Comparison of ENCODE assay signal across 20 cellular contexts in genomic region chr11:133230446-133230845, GRCh38.
DNase-seq lines count a peak whose midpoint lies in the region; ATAC-seq and FAIRE-seq lines count a peak whose summit lies in the region.
"Had no signal": no experiment of that assay in that cellular context is flagged by ENCODE, and none has a peak within 500 bp of the region (broad histone marks: within the 10 kb centered on the region; RNA-seq: fewer than 3 reads in every experiment).

No MANE protein-coding gene starts in this region.

- no peaks in the 10 kb centered on the region for H3K9me3 ChIP-seq in small intestine (ENCODE audit: control insufficient read depth, low read depth)
- H3K9me3 ChIP-seq: BLaER1, HAP-1 had no signal

- no peak overlapping the region for H3K27ac ChIP-seq in small intestine (ENCODE audit: low read depth in 1 of 2, low read length in 1 of 2)
- H3K27ac ChIP-seq: BLaER1 had no signal

- H3K4me3 ChIP-seq in small intestine (ENCODE audit: low read depth in 1 of 2, low read length in 2 of 2), result no peak overlapping the region
- H3K4me3 ChIP-seq: BLaER1, HAP-1 had no signal

- intact Hi-C loops in left colon (cut with DNase I, micrococcal nuclease), result no loop called here
- intact Hi-C loops in posterior cingulate gyrus (cut with DNase I), result no loop called here

- H3K36me3 ChIP-seq in small intestine (ENCODE audit: control insufficient read depth in 2 of 2, insufficient read depth in 2 of 2, low read length in 2 of 2), result no peaks in the 10 kb centered on the region
- H3K36me3 ChIP-seq: BLaER1, HAP-1 had no signal

- peak; percentile 33 for DNase-seq in Daoy (ENCODE audit: low read depth)
- peak; percentile 3 for DNase-seq in SW480 (ENCODE audit: low spot score)
- peak in 1 of 2 donors; percentile 34 for DNase-seq in left colon
- peak; percentile 75 for DNase-seq in small intestine
- DNase-seq in activated naive CD4-positive, alpha-beta T cell (lab: John Stamatoyannopoulos, UW), result no peak
- no peak for DNase-seq in posterior cingulate gyrus
- no peak for DNase-seq in activated CD8-positive, alpha-beta memory T cell treated with anti-CD3 and anti-CD28 coated beads, Interleukin-2, amount 50 U/mL, for 4 hours
- DNase-seq: 8988T; Calu3; CD4-positive, alpha-beta memory T cell; DMS79 treated with DMSO at 0.1 percent for 48 hours; EL; GDM1; KBM-7 had no signal

- H3K27me3 ChIP-seq in small intestine (ENCODE audit: control insufficient read depth in 2 of 2, insufficient read depth in 2 of 2, low read length in 2 of 2), result peaks cover 0 to 2% of the 10 kb centered on the region in 2 donors
- H3K27me3 ChIP-seq: BLaER1 had no signal

- 28 to 71% (median 40%) methylated on average over 5 of the region's 5 CpGs for WGBS in small intestine, 3 donors

- ATAC-seq in left colon, result peak; percentile 72
- ATAC-seq in GM21723 (IDR thresholded peaks at IDR 0.05; ENCODE audit: unreplicated experiment), result no peak
- ATAC-seq: HepG2 had no signal

- no peaks in the 10 kb centered on the region for H3K4me1 ChIP-seq in small intestine (ENCODE audit: control insufficient read depth in 2 of 2, insufficient read depth in 1 of 2, low read depth in 1 of 2, low read length in 1 of 2)
- H3K4me1 ChIP-seq: BLaER1, HAP-1 had no signal

- FAIRE-seq in small intestine (lab: Jason Lieb, UNC), result no peak
- FAIRE-seq: GM12892, GM18507, HepG2 had no signal

Comparison
In these comparisons a context has a peak if more than half of its experiments do, and no peak if none do; other contexts are left out.
1. DNase-seq: peak in Daoy (single experiment), SW480 (single experiment) and small intestine (single experiment); none in activated naive CD4-positive, alpha-beta T cell (0 of 4), posterior cingulate gyrus (0 of 10) and activated CD8-positive, alpha-beta memory T cell treated with anti-CD3 and anti-CD28 coated beads, Interleukin-2, amount 50 U/mL, for 4 hours (single experiment).